18 cellular contexts compared by ENCODE assay signal in genomic region chr6:84017709-84018452, GRCh38. TPM values are rescaled to one million over a fixed set of nuclear protein-coding genes. Genes with fewer than 3 reads are reported as not detected.
DNase-seq lines count a peak whose midpoint lies in the region; ATAC-seq, FAIRE-seq and TF ChIP-seq lines count a peak whose summit lies in the region.
"Had no signal": no experiment of that assay in that cellular context is flagged by ENCODE, and none has a peak within 500 bp of the region (broad histone marks: within the 10 kb centered on the region; RNA-seq: fewer than 3 reads in every experiment).

No MANE protein-coding gene starts in this region.

- intact Hi-C loops in kidney (cut with DNase I) = no loop called here

- no peak overlapping the region for H3K4me3 ChIP-seq in kidney (ENCODE audit: low read length in 2 of 2)
- H3K4me3 ChIP-seq: ascending aorta had no signal

- no peak for DNase-seq in AG20443 (ENCODE audit: low spot score)
- no peak for DNase-seq in kidney
- DNase-seq in DMS153 (lab: John Stamatoyannopoulos, UW) = no peak
- DNase-seq in foreskin keratinocyte = no peak
- DNase-seq: activated B cell treated with CpG ODN at 0.5 μM for 24 hours; HCEC 1CT; left cardiac atrium; NCI-H146; NCI-H2227 treated with DMSO at 0.1 percent for 48 hours; occipital lobe; SHP77 treated with DMSO at 0.1 percent for 48 hours; stimulated activated CD4-positive, alpha-beta T cell treated with anti-CD3 and anti-CD28 coated beads, Interleukin-2, amount 100 ng/mL, for 24 hours had no signal

- H3K4me1 ChIP-seq in kidney (ENCODE audit: control insufficient read depth in 1 of 2, insufficient read depth in 1 of 2, low read depth in 1 of 2, low read length in 2 of 2) (no peaks in the 10 kb centered on the region), foreskin keratinocyte (no peaks in the 10 kb centered on the region)
- H3K4me1 ChIP-seq: ascending aorta had no signal

- H3K9ac ChIP-seq in kidney (ENCODE audit: low read length in 2 of 2) = no peak overlapping the region

- no peaks in the 10 kb centered on the region for H3K36me3 ChIP-seq in kidney (ENCODE audit: control insufficient read depth in 1 of 2, insufficient read depth in 2 of 2, low read length in 2 of 2)
- H3K36me3 ChIP-seq: ascending aorta had no signal

- no peaks in the 10 kb centered on the region for H3K9me3 ChIP-seq in kidney (ENCODE audit: control insufficient read depth in 1 of 2, low read length in 2 of 2)
- H3K9me3 ChIP-seq: ascending aorta had no signal

- peaks cover 4% of the 10 kb centered on the region for H3K27me3 ChIP-seq in foreskin keratinocyte
- H3K27me3 ChIP-seq: ascending aorta had no signal

- TF ChIP-seq CTCF in kidney (IDR thresholded peaks at IDR 0.05; ENCODE audit: borderline replicate concordance, extremely low read depth, insufficient read depth) = no peak
- TF ChIP-seq CTCF in foreskin keratinocyte (conservative IDR thresholded peaks at IDR 0.05) = no peak

- FAIRE-seq in islet of Langerhans (lab: Jason Lieb, UNC) (peak; percentile 99), kidney (lab: Jason Lieb, UNC) (no peak)

- H3K27ac ChIP-seq in kidney (ENCODE audit: low read depth in 2 of 2, low read length in 2 of 2) = no peak overlapping the region
- H3K27ac ChIP-seq in foreskin keratinocyte = no peak overlapping the region
- H3K27ac ChIP-seq: ascending aorta had no signal

- ATAC-seq in GM18858 (IDR thresholded peaks at IDR 0.05; ENCODE audit: unreplicated experiment) = peak; percentile 82
- peak; percentile 77 for ATAC-seq in GM21515 (IDR thresholded peaks at IDR 0.05; ENCODE audit: unreplicated experiment)
- ATAC-seq in HG02973 (IDR thresholded peaks at IDR 0.05; ENCODE audit: unreplicated experiment) = peak; percentile 72
- no peak for ATAC-seq in foreskin keratinocyte
- ATAC-seq: left cardiac atrium had no signal

RNA-seq across cellular contexts. Expression of gene MRAP2, which starts 15.7 kb away (rescaled TPM):
- total RNA-seq in kidney (5.0 TPM), foreskin keratinocyte (0.35 and 2.9 TPM in 2 replicates)
- polyA plus RNA-seq in kidney (ENCODE audit: insufficient read depth, low read depth, low replicate concordance) (4.2 TPM), foreskin keratinocyte (0.41 and 2.0 TPM in 2 replicates)
- total RNA-seq: activated B cell treated with CpG ODN at 0.5 μM for 24 hours; T-helper 2 cell treated with Interferon-gamma antibody and Interleukin-4, amounts not matched to agents 100 ng/mL and 5 ng/mL, for 36 hours had no signal
